In genomic region chr22:39181778-39182177, GRCh38 we compare ENCODE assay signal across 16 cellular contexts. TPM values are rescaled to one million over a fixed set of nuclear protein-coding genes. Genes with fewer than 3 reads are reported as not detected.
A peak's percentile ranks its signal among the peaks of the same experiment; 100 is the strongest.
DNase-seq lines count a peak whose midpoint lies in the region; ATAC-seq and TF ChIP-seq lines count a peak whose summit lies in the region.
"Had no signal": no experiment of that assay in that cellular context is flagged by ENCODE, and none has a peak within 500 bp of the region (broad histone marks: within the 10 kb centered on the region; RNA-seq: fewer than 3 reads in every experiment).

No MANE protein-coding gene starts in this region.

- no peak overlapping the region for H3K14ac ChIP-seq in IMR-90 (replicated peaks; ENCODE audit: low read depth, low read length)

- peaks cover 12% of the 10 kb centered on the region for H3K9me1 ChIP-seq in IMR-90 (ENCODE audit: insufficient read depth, low read length)

- no peak overlapping the region for H3K23ac ChIP-seq in IMR-90 (ENCODE audit: low read depth, low read length)

- CTCF ChIA-PET in SK-N-SH (lab: Yijun Ruan, JAX) (interaction anchor here (1.7 kb wide), 1 partner anchor 10 kb away, joined by 5 read pairs; no protein-coding TSS in a partner anchor), IMR-90 (lab: Yijun Ruan, JAX) (no interaction called here)

- TF ChIP-seq POLR2A in IMR-90 (IDR thresholded peaks at IDR 0.05; ENCODE audit: low read depth, low read length): no peak

- H3F3A ChIP-seq in SK-N-SH (replicated peaks; ENCODE audit: insufficient read depth): no peaks in the 10 kb centered on the region

- H3K27me3 ChIP-seq in SK-N-SH (ENCODE audit: insufficient read depth): no peaks in the 10 kb centered on the region
- H3K27me3 ChIP-seq in IMR-90 (ENCODE audit: control insufficient read depth, insufficient read depth, low read length): no peaks in the 10 kb centered on the region
- H3K27me3 ChIP-seq: BLaER1 had no signal

- peaks cover 7% of the 10 kb centered on the region for H3K27me3 Mint-ChIP-seq in glutamatergic neuron (ENCODE audit: unreplicated experiment)

- no TSS peak for BruUV-seq in IMR-90 (replicated peaks; lab: Mats Ljungman, UMichigan)

- H3K9me3 ChIP-seq in SK-N-SH (no peaks in the 10 kb centered on the region), IMR-90 (ENCODE audit: control insufficient read depth, insufficient read depth, low read length) (0 out of 2 replicates have a peak, but pooled peaks cover 3% of the 10 kb centered on the region)

- H3K27ac Mint-ChIP-seq in glutamatergic neuron (ENCODE audit: unreplicated experiment): no peak overlapping the region
- H3K27ac Mint-ChIP-seq: GM23338 had no signal

- H2AFZ ChIP-seq in SK-N-SH (ENCODE audit: low read depth) (no peak overlapping the region), IMR-90 (replicated peaks; ENCODE audit: low read length, poor library complexity) (peak overlapping the region; percentile 66)
- H2AFZ ChIP-seq: GM23338 had no signal

- H3K36me3 ChIP-seq in SK-N-SH (replicated peaks in 1 of 2; ENCODE audit: control insufficient read depth in 1 of 2, insufficient read depth in 2 of 2, low read length in 1 of 2) (no peaks in the 10 kb centered on the region), IMR-90 (ENCODE audit: control insufficient read depth, insufficient read depth, low read length) (no peaks in the 10 kb centered on the region)
- H3K36me3 ChIP-seq: BLaER1 had no signal

- no peak overlapping the region; the same call in 1 of the 2 replicates for H3K4ac ChIP-seq in IMR-90 (ENCODE audit: low read depth, low read length)

- no peaks in the 10 kb centered on the region for H3K79me1 ChIP-seq in IMR-90 (ENCODE audit: low read depth in 1 of 2, low read length in 2 of 2)

- no CpG with 5 or more reads among the region's 5 CpGs for WGBS in SK-N-SH (ENCODE audit: low lambda C conversion rate)
- 100% methylated on average over 3 of the region's 5 CpGs; no CpG with 5 or more reads in 1 of the 2 experiments for WGBS in IMR-90 (ENCODE audit: extremely low coverage in 2 of 2, insufficient read length in 1 of 2), 2 experiments

- no peak overlapping the region for H2BK5ac ChIP-seq in IMR-90 (ENCODE audit: low read depth, low read length, poor library complexity, severe bottlenecking)

- H3K4me1 ChIP-seq in SK-N-SH (ENCODE audit: control insufficient read depth in 1 of 2, insufficient read depth in 2 of 2, low read depth in 1 of 2, low read length in 1 of 2): peaks cover 0 to 11% of the 10 kb centered on the region in 2 experiments; a peak in 1 of 4 replicates
- H3K4me1 ChIP-seq in IMR-90 (ENCODE audit: control insufficient read depth, insufficient read depth, low read length): peaks cover 11% of the 10 kb centered on the region
- H3K4me1 ChIP-seq: BLaER1 had no signal

- H3K4me3 Mint-ChIP-seq in glutamatergic neuron (ENCODE audit: unreplicated experiment): peak overlapping the region; percentile 18
- H3K4me3 Mint-ChIP-seq: CD8-positive, alpha-beta memory T cell; GM23338; H9 had no signal

- peaks cover 18% of the 10 kb centered on the region for H3K4me1 Mint-ChIP-seq in glutamatergic neuron (ENCODE audit: low read depth, unreplicated experiment)

- H2AK9ac ChIP-seq in IMR-90 (replicated peaks; ENCODE audit: low read depth, low read length, poor library complexity): no peak overlapping the region

- no peaks in the 10 kb centered on the region for H3K9me2 ChIP-seq in SK-N-SH

- H4K20me1 ChIP-seq in SK-N-SH (ENCODE audit: insufficient read depth) (no peaks in the 10 kb centered on the region), IMR-90 (ENCODE audit: insufficient read depth, low read length) (no peaks in the 10 kb centered on the region)
- H4K20me1 ChIP-seq: BLaER1 had no signal

- no peak overlapping the region for H3K27ac ChIP-seq in SK-N-SH (ENCODE audit: low read depth in 2 of 2, low read length in 1 of 2)
- H3K27ac ChIP-seq in IMR-90 (ENCODE audit: insufficient read depth, low read length): no peak overlapping the region
- H3K27ac ChIP-seq: 22Rv1, BLaER1 had no signal

- no peak for TF ChIP-seq EP300 in SK-N-SH (IDR thresholded peaks at IDR 0.05; ENCODE audit: borderline replicate concordance in 1 of 2, low read depth in 1 of 2, low read length in 1 of 2)

- no peak overlapping the region for H2BK15ac ChIP-seq in IMR-90 (ENCODE audit: low read depth, low read length)

- no peak overlapping the region for H3K18ac ChIP-seq in IMR-90 (ENCODE audit: low read depth, low read length)

- TF ChIP-seq CTCF in SK-N-SH (IDR thresholded peaks at IDR 0.05) (no peak), IMR-90 (conservative IDR thresholded peaks at IDR 0.05; ENCODE audit: low read depth, low read length) (no peak), glutamatergic neuron (IDR thresholded peaks at IDR 0.05; ENCODE audit: partially characterized antibody, unreplicated experiment) (no peak)

- TF ChIP-seq RAD21 in SK-N-SH (IDR thresholded peaks at IDR 0.05; ENCODE audit: low read length) (no peak), IMR-90 (IDR thresholded peaks at IDR 0.05; ENCODE audit: low read length) (no peak)

- no peaks in the 10 kb centered on the region for H3K79me2 ChIP-seq in SK-N-SH (ENCODE audit: insufficient read depth)

- H3K36me3 Mint-ChIP-seq in glutamatergic neuron (ENCODE audit: unreplicated experiment): peaks cover 4% of the 10 kb centered on the region

- no peak overlapping the region for H3K9ac ChIP-seq in SK-N-SH
- H3K9ac ChIP-seq in IMR-90 (ENCODE audit: low read depth, low read length): no peak overlapping the region
- H3K9ac ChIP-seq: BLaER1 had no signal

- no peak overlapping the region for H2BK20ac ChIP-seq in IMR-90 (ENCODE audit: low read depth, low read length)

- no peak overlapping the region for H2AK5ac ChIP-seq in IMR-90 (ENCODE audit: low read depth, low read length)

- no peak for ATAC-seq in SK-N-SH treated with all-trans-retinoic acid at 6 μM for 48 hours
- ATAC-seq in IMR-90 (ENCODE audit: low read depth): no peak
- no peak for ATAC-seq in sciatic nerve
- no peak for ATAC-seq in GM18519 (IDR thresholded peaks at IDR 0.05; ENCODE audit: low FRiP score, unreplicated experiment)
- ATAC-seq: GM12878, GM23338 had no signal

- H3K9me3 Mint-ChIP-seq in glutamatergic neuron (ENCODE audit: unreplicated experiment): peaks cover 11% of the 10 kb centered on the region
- H3K9me3 Mint-ChIP-seq: CD8-positive, alpha-beta memory T cell had no signal

- H4K8ac ChIP-seq in IMR-90 (ENCODE audit: low read depth in 2 of 2, low read length in 2 of 2): no peak overlapping the region

- H3K4me2 ChIP-seq in SK-N-SH (no peak overlapping the region), IMR-90 (ENCODE audit: low read depth, low read length) (no peak overlapping the region)
- H3K4me2 ChIP-seq: BLaER1, GM23338 had no signal

- no peak overlapping the region for H4K5ac ChIP-seq in IMR-90 (ENCODE audit: low read depth, low read length)

- H3K4me3 ChIP-seq in SK-N-SH (ENCODE audit: low read depth in 2 of 2, low read length in 1 of 2): no peak overlapping the region
- H3K4me3 ChIP-seq in IMR-90 (ENCODE audit: insufficient read depth, low read depth, low read length): no peak overlapping the region
- H3K4me3 ChIP-seq: BLaER1, GM12878, GM23338 had no signal

- intact Hi-C loops in IMR-90 (cut with micrococcal nuclease): no loop called here
- intact Hi-C loops in sciatic nerve (cut with DNase I): no loop called here

- POLR2A ChIA-PET in SK-N-SH (lab: Yijun Ruan, JAX) (no interaction called here), IMR-90 (lab: Charles Lee; ENCODE audit: unreplicated experiment) (no interaction called here)

- no peak overlapping the region for H2BK120ac ChIP-seq in IMR-90 (ENCODE audit: low read depth, low read length)

- in situ Hi-C loops in IMR-90 (cut with MboI; ENCODE audit: low sequenced_read_pairs): no loop called here

- dilution Hi-C loops in IMR-90 (cut with HindIII; ENCODE audit: low sequenced_read_pairs, unreplicated experiment): no loop called here

- H3K56ac ChIP-seq in IMR-90 (ENCODE audit: extremely low read depth, insufficient read depth, low read length): no peak overlapping the region

- DNase-seq in SK-N-SH: no peak
- DNase-seq in IMR-90: no peak
- no peak for DNase-seq in glutamatergic neuron
- DNase-seq in sciatic nerve (ENCODE audit: low spot score): peak; percentile 38
- DNase-seq in UCSD-AML1 (lab: John Stamatoyannopoulos, UW; ENCODE audit: unreplicated experiment): no peak
- no peak for DNase-seq in COLO829 (ENCODE audit: low spot score)
- DNase-seq: AML-193; CD8-positive, alpha-beta memory T cell; DMS 273 treated with DMSO at 0.1 percent for 48 hours; H9 had no signal

- no peak overlapping the region for H4K91ac ChIP-seq in IMR-90 (ENCODE audit: insufficient read depth, low read depth, low read length)

TF ChIP-seq in SK-N-SH treated with all-trans-retinoic acid at 6 μM for 48 hours, 23 proteins besides CTCF, POLR2A, EP300 and RAD21:
- TF ChIP-seq ZNF565 (CRISPR knock-in tag; conservative IDR thresholded peaks at IDR 0.05; ENCODE audit: low read depth): 0 out of 2 replicates have a peak, but pooled peaks have one; percentile 36
- TF ChIP-seq OSR1 (CRISPR knock-in tag; IDR thresholded peaks at IDR 0.05): no peak

TF ChIP-seq in SK-N-SH, 30 proteins besides CTCF, POLR2A, EP300 and RAD21 (continues in another document):
- TF ChIP-seq JUND (IDR thresholded peaks at IDR 0.05): no peak
- TF ChIP-seq FOSL2 (IDR thresholded peaks at IDR 0.05; ENCODE audit: borderline replicate concordance, low read depth): no peak
- TF ChIP-seq EZH2phosphoT487 (IDR thresholded peaks at IDR 0.05; ENCODE audit: borderline replicate concordance, low read depth): no peak
- no peak for TF ChIP-seq POLR2AphosphoS5 (IDR thresholded peaks at IDR 0.05; ENCODE audit: low read depth, low read length)

TF ChIP-seq in IMR-90, 13 proteins besides CTCF, POLR2A, EP300 and RAD21 (continues in another document):
- TF ChIP-seq RCOR1 (IDR thresholded peaks at IDR 0.05; ENCODE audit: insufficient replicate concordance, low read length) (no peak), NFE2L2 (IDR thresholded peaks at IDR 0.05; ENCODE audit: low read depth, low read length) (no peak), RFX5 (IDR thresholded peaks at IDR 0.05; ENCODE audit: low read depth, low read length) (no peak), BHLHE40 (IDR thresholded peaks at IDR 0.05; ENCODE audit: low read depth, low read length) (no peak), FOS (IDR thresholded peaks at IDR 0.05; ENCODE audit: low read depth, low read length) (no peak)

RNA-seq across cellular contexts. Expression of gene CBX7, which starts 29.3 kb away (rescaled TPM):
- 2.3 and 2.7 TPM in 2 replicates for polyA plus RNA-seq in SK-N-SH (2012; rRNA removed)
- polyA plus RNA-seq in SK-N-SH (2012; cell fraction: cytosol; rRNA removed): 1.4 and 2.3 TPM in 2 replicates
- 8.3 and 9.9 TPM in 2 replicates for polyA plus RNA-seq in SK-N-SH (2012; cell fraction: nucleus; rRNA removed)
- 0.56 and 0.90 TPM in 2 replicates for total RNA-seq in IMR-90 (2012; rRNA removed)
- 3.4 and 3.6 TPM in 2 replicates for polyA plus RNA-seq in IMR-90 (2012; rRNA removed)
- polyA plus RNA-seq in IMR-90 (2012; cell fraction: cytosol; rRNA removed): 1.9 and 2.8 TPM in 2 replicates
- polyA plus RNA-seq in IMR-90 (2012; cell fraction: nucleus; rRNA removed; ENCODE audit: low replicate concordance): 13.5 and 15.7 TPM in 2 replicates
- total RNA-seq in glutamatergic neuron (ENCODE audit: unreplicated experiment): 5.9 TPM
- 115 TPM for total RNA-seq in sciatic nerve

Comparison
In these comparisons a context has a peak if more than half of its experiments do, and no peak if none do; other contexts are left out.
1. RNA of gene CBX7, which starts 29.3 kb away (total RNA-seq): 115 TPM in sciatic nerve (single experiment); 5.9 TPM in glutamatergic neuron (single experiment) and 0.56 to 0.90 TPM in IMR-90; every median in the first group is over 10 times any median in the second.